1 cellular context compared by ENCODE assay signal in genomic region chrX:140157611-140158010, GRCh38.
TF ChIP-seq lines count a peak whose summit lies in the region.

No MANE protein-coding gene starts in this region.

TF ChIP-seq in GM23338, 12 proteins besides CTCF, POLR2A, EP300 and RAD21 (continued from another document):
- TF ChIP-seq ZNF462 (CRISPR knock-in tag; IDR thresholded peaks at IDR 0.05) (no peak), ZNF114 (CRISPR knock-in tag; IDR thresholded peaks at IDR 0.05) (no peak), JUNB (IDR thresholded peaks at IDR 0.05; ENCODE audit: unreplicated experiment) (no peak)
